Comparison of ENCODE assay signal across 8 cellular contexts in the genomic region with DNA sequence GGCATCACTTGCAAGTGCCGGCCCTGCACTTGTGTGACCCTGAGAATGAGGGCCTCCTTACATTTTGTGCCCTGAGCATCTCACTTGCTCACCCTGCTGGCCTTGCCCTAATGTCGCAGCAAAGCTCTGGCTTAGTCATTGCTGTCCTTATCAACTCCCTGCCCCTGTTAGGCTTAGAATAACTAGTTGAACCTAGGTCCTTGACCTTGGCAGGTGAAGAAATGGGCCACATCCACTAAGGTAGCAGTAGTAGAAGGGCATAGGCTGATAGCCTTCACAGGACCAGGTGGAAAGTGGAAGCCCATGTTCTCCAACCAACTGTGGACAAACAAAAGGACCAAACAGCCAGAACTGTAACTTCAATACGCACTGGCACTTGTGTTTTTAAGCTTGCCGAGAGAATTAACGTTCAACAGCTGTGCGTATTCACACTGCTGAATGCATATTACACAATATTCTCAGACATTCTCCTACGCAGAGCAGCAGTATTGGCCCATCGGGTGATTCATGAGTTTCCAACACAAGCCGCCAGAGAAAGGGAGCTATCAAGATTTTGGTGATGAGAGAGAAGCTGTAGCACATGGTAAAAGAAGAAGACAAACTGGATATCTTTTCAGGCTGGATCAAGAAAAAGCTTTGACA. TPM values are rescaled to one million over a fixed set of nuclear protein-coding genes. Genes with fewer than 3 reads are reported as not detected.
DNase-seq lines count a peak whose midpoint lies in the region; ATAC-seq and TF ChIP-seq lines count a peak whose summit lies in the region.

No MANE protein-coding gene starts in this region.

- peak overlapping the region; percentile 72 for H3K9ac ChIP-seq in GM23248
- no peak overlapping the region for H3K9ac ChIP-seq in mesendoderm (ENCODE audit: low read length)

- no peaks in the 10 kb centered on the region for H3K36me3 ChIP-seq in CD4-positive, CD25-positive, alpha-beta regulatory T cell (ENCODE audit: control insufficient read depth, insufficient read depth, low read length)
- H3K36me3 ChIP-seq in GM23248 (ENCODE audit: low read depth) (no peaks in the 10 kb centered on the region), mesendoderm (ENCODE audit: control insufficient read depth, insufficient read depth, low read length) (no peaks in the 10 kb centered on the region)

- H3K23ac ChIP-seq in mesendoderm (ENCODE audit: low read length): no peak overlapping the region

- peak overlapping the region; percentile 26; the same call in 1 of the 2 replicates for H2AFZ ChIP-seq in GM23248

- H4K5ac ChIP-seq in mesendoderm (ENCODE audit: low read length): no peak overlapping the region

- H4K8ac ChIP-seq in mesendoderm (ENCODE audit: low read depth, low read length): no peak overlapping the region

- H3K4me3 Mint-ChIP-seq in CD4-positive, CD25-positive, alpha-beta regulatory T cell: no peak overlapping the region

- DNase-seq in CD4-positive, CD25-positive, alpha-beta regulatory T cell: peak in 2 of 3 donors; percentile 16 to 61
- peak; percentile 97 for DNase-seq in GM23248
- DNase-seq in RPMI7951 (ENCODE audit: low read depth): peak; percentile 54
- DNase-seq in cardiac fibroblast (ENCODE audit: low read depth in 2 of 2): peak; percentile 95 to 98
- DNase-seq in mesendoderm: peak; percentile 85
- DNase-seq in 8988T: no peak

- H2AK5ac ChIP-seq in mesendoderm (ENCODE audit: low read length): no peak overlapping the region

- H3K79me1 ChIP-seq in mesendoderm (ENCODE audit: low read length): no peaks in the 10 kb centered on the region

- no peak overlapping the region for H2BK15ac ChIP-seq in mesendoderm (replicated peaks; ENCODE audit: low read depth)

- TF ChIP-seq CTCF in cardiac fibroblast (IDR thresholded peaks at IDR 0.05; ENCODE audit: low read depth, low read length): peak; percentile 31

- H3K9me3 ChIP-seq in CD4-positive, CD25-positive, alpha-beta regulatory T cell (ENCODE audit: control insufficient read depth in 2 of 2, low read length in 2 of 2): no peaks in the 10 kb centered on the region
- no peaks in the 10 kb centered on the region for H3K9me3 ChIP-seq in GM23248 (ENCODE audit: low read depth)

- H3K56ac ChIP-seq in mesendoderm (ENCODE audit: low read length): peak overlapping the region; percentile 34

- H3K27me3 ChIP-seq in CD4-positive, CD25-positive, alpha-beta regulatory T cell (ENCODE audit: control insufficient read depth, insufficient read depth, low read length): no peaks in the 10 kb centered on the region
- H3K27me3 ChIP-seq in GM23248 (replicated peaks; ENCODE audit: insufficient read depth): no peaks in the 10 kb centered on the region
- H3K27me3 ChIP-seq in mesendoderm (ENCODE audit: insufficient read depth, low read length, poor library complexity): no peaks in the 10 kb centered on the region

- in situ Hi-C loops in GM23248 (cut with MboI): no loop called here

- no peak overlapping the region for H3K18ac ChIP-seq in mesendoderm (ENCODE audit: low read length)

- H3K4me1 ChIP-seq in CD4-positive, CD25-positive, alpha-beta regulatory T cell (ENCODE audit: control insufficient read depth, insufficient read depth, low read length, poor library complexity, severe bottlenecking): peaks cover 20% of the 10 kb centered on the region
- H3K4me1 ChIP-seq in GM23248 (ENCODE audit: insufficient read depth) (peaks cover 32% of the 10 kb centered on the region), mesendoderm (ENCODE audit: control insufficient read depth, low read depth, low read length) (peaks cover 10% of the 10 kb centered on the region)

- H3K27me3 Mint-ChIP-seq in CD4-positive, CD25-positive, alpha-beta regulatory T cell: no peaks in the 10 kb centered on the region

- peaks cover 0 to 5% (median 3%) of the 10 kb centered on the region in 4 donors for H3K4me1 Mint-ChIP-seq in CD4-positive, CD25-positive, alpha-beta regulatory T cell

- H2BK120ac ChIP-seq in mesendoderm (ENCODE audit: low read depth, low read length): no peak overlapping the region

- no peak overlapping the region for H3K27ac ChIP-seq in CD4-positive, CD25-positive, alpha-beta regulatory T cell (ENCODE audit: insufficient read depth, low read length, poor library complexity, severe bottlenecking)
- H3K27ac ChIP-seq in GM23248 (peak overlapping the region; percentile 85), mesendoderm (ENCODE audit: low read depth, low read length) (no peak overlapping the region)

- H3K27ac Mint-ChIP-seq in CD4-positive, CD25-positive, alpha-beta regulatory T cell: peak overlapping the region in 2 of 3 donors; percentile 3 to 25

- no peaks in the 10 kb centered on the region for H3K36me3 Mint-ChIP-seq in CD4-positive, CD25-positive, alpha-beta regulatory T cell

- peak in 1 of 2 donors; percentile 33 for ATAC-seq in CD4-positive, CD25-positive, alpha-beta regulatory T cell (ENCODE audit: low read depth in 2 of 2)
- ATAC-seq in GM21576 (IDR thresholded peaks at IDR 0.05; ENCODE audit: unreplicated experiment): no peak
- no peak for ATAC-seq in HG03108 (IDR thresholded peaks at IDR 0.05; ENCODE audit: unreplicated experiment)

- no peak overlapping the region for H2BK5ac ChIP-seq in mesendoderm (ENCODE audit: low read length)

- no peaks in the 10 kb centered on the region for H3K9me3 Mint-ChIP-seq in CD4-positive, CD25-positive, alpha-beta regulatory T cell

- H3K9me2 ChIP-seq in GM23248 (ENCODE audit: insufficient read depth): no peaks in the 10 kb centered on the region

- H3F3A ChIP-seq in GM23248 (ENCODE audit: insufficient read depth): peaks cover 23% of the 10 kb centered on the region

- H3K4me3 ChIP-seq in CD4-positive, CD25-positive, alpha-beta regulatory T cell (ENCODE audit: low read depth, low read length): no peak overlapping the region
- H3K4me3 ChIP-seq in GM23248 (peak overlapping the region; percentile 28; the same call in 1 of the 2 replicates), cardiac fibroblast (replicated peaks in 1 of 2; ENCODE audit: low read depth in 2 of 2, low read length in 2 of 2) (no peak overlapping the region), mesendoderm (ENCODE audit: low read length) (no peak overlapping the region)

- 2 to 4% methylated on average over 9 of the region's 9 CpGs for WGBS in GM23248 (ENCODE audit: low coverage in 1 of 2, low lambda C conversion rate in 2 of 2, missing lambda C conversion rate in 2 of 2), 2 experiments
- no CpG with 5 or more reads among the region's 9 CpGs for WGBS in mesendoderm (ENCODE audit: extremely low coverage, insufficient coverage, low lambda C conversion rate)

- H3K4me2 ChIP-seq in GM23248 (ENCODE audit: unreplicated experiment): peak overlapping the region; percentile 60
- H3K4me2 ChIP-seq in mesendoderm (ENCODE audit: low read length): no peak overlapping the region

- H3K79me2 ChIP-seq in GM23248 (ENCODE audit: insufficient read depth) (no peaks in the 10 kb centered on the region), mesendoderm (ENCODE audit: control insufficient read depth, insufficient read depth, low read length) (no peaks in the 10 kb centered on the region)

- H4K20me1 ChIP-seq in GM23248 (ENCODE audit: insufficient read depth): no peaks in the 10 kb centered on the region

- no peak overlapping the region for H3K4ac ChIP-seq in mesendoderm (ENCODE audit: low read depth, low read length)

RNA-seq across cellular contexts. Expression of gene PTGFRN, which starts 27.7 kb away (rescaled TPM):
- total RNA-seq in CD4-positive, CD25-positive, alpha-beta regulatory T cell: 0.10 TPM
- under 1 TPM in 2 of 4 donors, not detected in 2; 0.02 to 0.17 TPM for polyA plus RNA-seq in CD4-positive, CD25-positive, alpha-beta regulatory T cell
- 25.7 and 27.6 TPM in 2 replicates for total RNA-seq in GM23248 (2014; rRNA removed; shearing (Covaris generic))
- 14.7 and 15.2 TPM in 2 replicates for polyA plus RNA-seq in GM23248 (2016; fragmentation: Nextera tagmentation; extraction: Ambion mirVana)
- 76.1 and 101 TPM in 2 replicates for total RNA-seq in RPMI7951 (2014; rRNA removed; shearing (Covaris generic))
- 49.3 TPM for polyA plus RNA-seq in mesendoderm (2013, experiment 1 of 2)
- 46.6 TPM for polyA plus RNA-seq in mesendoderm (2013, experiment 2 of 2)

Comparison
In these comparisons a context has a peak if more than half of its experiments do, and no peak if none do; other contexts are left out.
1. RNA of gene PTGFRN, which starts 27.7 kb away (total RNA-seq): 76.1 to 101 TPM in RPMI7951 and 25.7 to 27.6 TPM in GM23248; 0.10 TPM in CD4-positive, CD25-positive, alpha-beta regulatory T cell (single experiment); every median in the first group is over 10 times any median in the second.